Comparison of ENCODE assay signal across 10 cellular contexts in the genomic region with DNA sequence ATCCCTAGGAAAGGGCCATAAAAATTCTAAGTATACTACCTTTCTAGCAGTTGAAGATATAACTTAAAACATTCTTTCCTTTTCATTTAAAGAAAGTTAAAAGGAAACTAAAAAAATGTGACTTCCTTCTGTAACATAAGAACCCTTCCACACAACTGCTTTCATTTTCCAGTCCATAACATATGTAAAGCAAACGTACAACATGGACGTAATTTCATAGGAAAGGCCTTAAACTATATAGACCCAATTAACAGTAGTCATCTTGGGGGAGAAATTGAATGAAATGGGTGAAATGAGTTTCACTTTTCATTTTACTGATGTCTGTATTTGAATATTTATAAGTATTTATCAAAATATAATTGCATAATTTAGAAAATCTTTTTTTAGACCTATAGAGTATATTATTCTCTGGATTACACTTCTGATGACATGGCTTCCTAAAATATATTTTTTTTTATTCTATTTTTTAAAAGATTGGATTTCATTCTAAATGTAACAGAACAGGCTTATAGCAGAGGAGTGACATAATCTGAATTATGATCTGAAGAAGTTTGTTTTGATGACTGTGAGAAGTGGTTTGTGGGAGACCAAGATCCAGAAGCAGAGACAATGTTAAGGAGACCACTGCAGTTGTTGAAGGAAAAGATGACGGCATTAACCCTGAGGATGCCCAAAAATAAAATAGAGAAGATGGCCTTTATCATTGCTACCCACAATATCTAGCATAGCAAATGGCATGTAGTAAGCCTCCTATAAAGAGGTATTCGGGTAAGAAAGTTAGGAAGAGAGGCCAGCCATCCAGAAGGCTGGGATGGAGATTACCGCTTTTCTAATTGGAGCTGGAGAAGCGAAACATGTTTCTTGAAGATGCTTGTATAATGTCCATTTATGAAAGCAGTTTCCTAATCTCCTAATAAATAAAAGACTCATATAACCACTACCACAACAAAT.
A peak's percentile ranks its signal among the peaks of the same experiment; 100 is the strongest.
DNase-seq lines count a peak whose midpoint lies in the region; ATAC-seq and TF ChIP-seq lines count a peak whose summit lies in the region.
"Had no signal": no experiment of that assay in that cellular context is flagged by ENCODE, and none has a peak within 500 bp of the region (broad histone marks: within the 10 kb centered on the region; RNA-seq: fewer than 3 reads in every experiment).

No MANE protein-coding gene starts in this region.

- peak; percentile 67 for ATAC-seq in GM18498 (IDR thresholded peaks at IDR 0.05; ENCODE audit: unreplicated experiment)
- ATAC-seq in GM21447 (IDR thresholded peaks at IDR 0.05; ENCODE audit: unreplicated experiment), result peak; percentile 56
- ATAC-seq in HG03442 (IDR thresholded peaks at IDR 0.05; ENCODE audit: unreplicated experiment), result peak; percentile 34
- ATAC-seq in omental fat pad (ENCODE audit: low FRiP score), result no peak

- TF ChIP-seq CTCF in GM20000 (IDR thresholded peaks at IDR 0.05; ENCODE audit: extremely low read depth, missing control alignments) (no peak), omental fat pad (IDR thresholded peaks at IDR 0.05) (no peak)

- peak; percentile 34 for DNase-seq in fibroblast of peridontal ligament (ENCODE audit: extremely low read depth)
- DNase-seq in GM20000 (ENCODE audit: low spot score), result no peak
- DNase-seq in posterior cingulate gyrus, result no peak
- DNase-seq in omental fat pad (ENCODE audit: low spot score), result no peak
- no peak for DNase-seq in NCI-H1694 treated with DMSO at 0.1 percent for 48 hours (lab: John Stamatoyannopoulos, UW)
- DNase-seq: activated CD4-positive, alpha-beta T cell treated with anti-CD3 and anti-CD28 coated beads for 48 hours; NCI-H1417 had no signal

- intact Hi-C loops in posterior cingulate gyrus (cut with DNase I), result no loop called here
